In the genomic region with DNA sequence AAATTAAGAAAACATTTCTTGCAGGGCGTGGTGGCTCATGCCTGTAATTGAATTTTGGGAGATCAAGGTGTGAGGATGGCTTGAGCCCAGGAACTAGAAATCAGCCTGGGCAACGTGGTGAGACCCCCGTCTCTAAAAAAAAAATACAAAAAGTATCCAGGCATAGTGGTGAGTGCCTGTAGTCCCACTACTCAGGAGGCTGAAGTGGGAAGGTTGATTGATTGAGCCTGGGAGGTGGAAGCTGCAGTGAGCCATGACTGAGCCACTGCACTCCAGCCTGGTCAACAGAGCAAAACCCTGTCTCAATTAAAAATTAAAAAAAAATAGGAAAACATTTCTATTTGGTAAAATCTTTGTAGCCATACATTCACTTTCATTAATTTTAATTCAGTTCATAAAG, we compare ENCODE assay signal across 32 cellular contexts.
"Had no signal": no experiment of that assay in that cellular context is flagged by ENCODE, and none has a peak within 500 bp of the region (broad histone marks: within the 10 kb centered on the region; RNA-seq: fewer than 3 reads in every experiment).

No MANE protein-coding gene starts in this region.

- H3K9ac ChIP-seq: KMS-11 had no signal

- H3K4me3 ChIP-seq: Peyer's patch, SJCRH30, SK-N-MC had no signal

- H3K4me1 ChIP-seq: Peyer's patch, SJCRH30 had no signal

- H3K4me2 ChIP-seq: KMS-11 had no signal

- H3K36me3 ChIP-seq: Peyer's patch, SJCRH30, WERI-Rb-1 had no signal

- H3K27ac ChIP-seq: KMS-11, Peyer's patch, SJCRH30, SK-N-MC, WERI-Rb-1 had no signal

- DNase-seq: activated CD4-positive, alpha-beta memory T cell treated with anti-CD3 and anti-CD28 coated beads, Interleukin-2, amount 10 ng/mL, durations not matched to agents 7 days and 5 days; activated CD4-positive, alpha-beta T cell treated with anti-CD3 and anti-CD28 coated beads for 1 hour; activated CD4-positive, alpha-beta T cell treated with anti-CD3 and anti-CD28 coated beads for 48 hours; activated CD4-positive, CD25-positive, alpha-beta regulatory T cell; activated CD8-positive, alpha-beta memory T cell treated with anti-CD3 and anti-CD28 coated beads for 24 hours; activated CD8-positive, alpha-beta memory T cell treated with anti-CD3 and anti-CD28 coated beads, Interleukin-2, amount 10 ng/mL, durations not matched to agents 7 days and 5 days; activated CD8-positive, alpha-beta memory T cell treated with anti-CD3 and anti-CD28 coated beads, Interleukin-2, amount 50 U/mL, for 48 hours; activated effector memory CD4-positive, alpha-beta T cell treated with Interleukin-2 at 50 U/mL for 16 hours; activated naive CD4-positive, alpha-beta T cell treated with anti-CD3 and anti-CD28 coated beads, Interleukin-2, amount 10 ng/mL, durations not matched to agents 7 days and 5 days; activated naive CD8-positive, alpha-beta T cell treated with anti-CD3 and anti-CD28 coated beads, Interleukin-2, amount 50 U/mL, for 24 hours; activated T-cell treated with anti-CD3 and anti-CD28 coated beads, Interleukin-2, amount 50 U/mL, for 48 hours; anterior cingulate cortex; caudate nucleus; cerebellar nuclear complex; MM.1S; MV-4-11; NCI-H1092; NCI-H1436 treated with DMSO at 0.1 percent for 48 hours; NCI-H1694 treated with DMSO at 0.1 percent for 48 hours; NCI-H2029; NCI-H345; NCI-H524 treated with DMSO at 0.1 percent for 48 hours; NCI-H774; PC-3; Peyer's patch; RPMI8226; SJCRH30; T1000; WERI-Rb-1 had no signal

- H3K9me3 ChIP-seq: Peyer's patch had no signal

- H3K27me3 ChIP-seq: Peyer's patch, SJCRH30 had no signal

- FAIRE-seq: bronchial epithelial cell had no signal
